Comparison of ENCODE assay signal across 8 cellular contexts in genomic region chr3:150303776-150304175, GRCh38.
DNase-seq lines count a peak whose midpoint lies in the region; ATAC-seq, FAIRE-seq and TF ChIP-seq lines count a peak whose summit lies in the region.

No MANE protein-coding gene starts in this region.

- 78% methylated on average over 3 of the region's 3 CpGs for WGBS in hepatocyte (ENCODE audit: low lambda C conversion rate, missing lambda C conversion rate)

- H3K4me3 ChIP-seq in Caco-2 (ENCODE audit: low read depth, low read length) = no peak overlapping the region
- no peak overlapping the region for H3K4me3 ChIP-seq in hepatocyte

- TF ChIP-seq CTCF in Caco-2 (IDR thresholded peaks at IDR 0.05; ENCODE audit: insufficient read depth in 1 of 2, low read depth in 1 of 2, low read length in 1 of 2, severe bottlenecking in 1 of 2, unreplicated experiment in 1 of 2) (peak; percentile 40 to 50), hepatocyte (IDR thresholded peaks at IDR 0.05; ENCODE audit: poor library complexity) (peak; percentile 20)

- no peak overlapping the region for H3K4me2 ChIP-seq in hepatocyte

- H3K36me3 Mint-ChIP-seq in Caco-2 (ENCODE audit: insufficient read depth, unreplicated experiment) = no peaks in the 10 kb centered on the region

- FAIRE-seq in frontal cortex (lab: Jason Lieb, UNC) = no peak

- H3K36me3 ChIP-seq in Caco-2 (ENCODE audit: control insufficient read depth, insufficient read depth, low read length) (no peaks in the 10 kb centered on the region), hepatocyte (replicated peaks; ENCODE audit: insufficient read depth, low read depth) (no peaks in the 10 kb centered on the region)

- no peak overlapping the region for H3K27ac ChIP-seq in hepatocyte

- BruUV-seq in Caco-2 (replicated peaks; lab: Mats Ljungman, UMichigan) = no TSS peak

- H3K4me3 Mint-ChIP-seq in Caco-2 (ENCODE audit: unreplicated experiment) = no peak overlapping the region

- H3K9me3 Mint-ChIP-seq in Caco-2 (ENCODE audit: unreplicated experiment) = no peaks in the 10 kb centered on the region

- no peaks in the 10 kb centered on the region for H3K9me3 ChIP-seq in Caco-2
- H3K9me3 ChIP-seq in hepatocyte (ENCODE audit: low read depth) = no peaks in the 10 kb centered on the region

- H3K4me1 ChIP-seq in Caco-2 (peaks cover 8% of the 10 kb centered on the region; the same call in 1 of the 2 replicates), hepatocyte (ENCODE audit: insufficient read depth) (peaks cover 3% of the 10 kb centered on the region)

- peaks cover 16% of the 10 kb centered on the region for H3K4me1 Mint-ChIP-seq in Caco-2 (ENCODE audit: low read depth, unreplicated experiment)

- no peaks in the 10 kb centered on the region for H3K79me2 ChIP-seq in hepatocyte

- intact Hi-C loops in Caco-2 (cut with micrococcal nuclease; ENCODE audit: unreplicated experiment) = loop anchor here (1.0 to 5.0 kb wide), 2 partner anchors 109 to 193 kb away; no protein-coding TSS in a partner anchor

- H2AFZ ChIP-seq in hepatocyte = no peak overlapping the region

- no peaks in the 10 kb centered on the region for H3K27me3 Mint-ChIP-seq in Caco-2 (ENCODE audit: insufficient read depth, unreplicated experiment)

- POLR2A ChIA-PET in Caco-2 (lab: Charles Lee) = no interaction called here

- H3K27ac Mint-ChIP-seq in Caco-2 (ENCODE audit: unreplicated experiment) = no peak overlapping the region

- H3K9me2 ChIP-seq in hepatocyte (replicated peaks; ENCODE audit: insufficient read depth) = no peaks in the 10 kb centered on the region

- H3K27me3 ChIP-seq in Caco-2 (replicated peaks; ENCODE audit: control insufficient read depth, insufficient read depth, low read length) (no peaks in the 10 kb centered on the region), hepatocyte (no peaks in the 10 kb centered on the region)

- H4K20me1 ChIP-seq in hepatocyte (ENCODE audit: insufficient read depth, poor library complexity, severe bottlenecking) = no peaks in the 10 kb centered on the region

- ATAC-seq in GM19351 (IDR thresholded peaks at IDR 0.05; ENCODE audit: unreplicated experiment) = peak; percentile 55

- CTCF ChIA-PET in Caco-2 (lab: Charles Lee) = interaction anchor here (1.0 kb wide), 1 partner anchor 129 kb away, joined by 3 read pairs; no protein-coding TSS in a partner anchor

- peak; percentile 45 for DNase-seq in Caco-2
- DNase-seq in RKO (ENCODE audit: low spot score) = peak; percentile 70
- DNase-seq in hepatocyte (ENCODE audit: low spot score) = no peak
- no peak for DNase-seq in frontal cortex (ENCODE audit: low spot score in 2 of 2)
- DNase-seq in midbrain (lab: John Stamatoyannopoulos, UW) = no peak
- DNase-seq in central memory CD4-positive, alpha-beta T cell = no peak
- no peak for DNase-seq in activated CD4-positive, CD25-positive, alpha-beta regulatory T cell treated with anti-CD3 and anti-CD28 coated beads, Interleukin-2, amount 50 U/mL, for 72 hours

Comparison
In these comparisons a context has a peak if more than half of its experiments do, and no peak if none do; other contexts are left out.
1. DNase-seq: peak in Caco-2 (2 of 2) and RKO (single experiment); none in hepatocyte (single experiment), frontal cortex (0 of 2), midbrain (single experiment), central memory CD4-positive, alpha-beta T cell (single experiment) and activated CD4-positive, CD25-positive, alpha-beta regulatory T cell treated with anti-CD3 and anti-CD28 coated beads, Interleukin-2, amount 50 U/mL, for 72 hours (single experiment).